12 cellular contexts compared by ENCODE assay signal in genomic region chr6:98747246-98747645, GRCh38.
DNase-seq lines count a peak whose midpoint lies in the region; ATAC-seq and TF ChIP-seq lines count a peak whose summit lies in the region.
"Had no signal": no experiment of that assay in that cellular context is flagged by ENCODE, and none has a peak within 500 bp of the region (broad histone marks: within the 10 kb centered on the region; RNA-seq: fewer than 3 reads in every experiment).

No MANE protein-coding gene starts in this region.

- no peaks in the 10 kb centered on the region for H3K9me3 Mint-ChIP-seq in stimulated activated effector memory CD8-positive, alpha-beta T cell treated with anti-CD3 and anti-CD28 coated beads, Interleukin-12 subunit alpha, Interleukin-12 subunit beta, amount 100 ng/mL, for 72 hours

- H3K27ac ChIP-seq in esophagus muscularis mucosa (replicated peaks in 1 of 4) (no peak overlapping the region), sigmoid colon (no peak overlapping the region)
- H3K27ac ChIP-seq: A549 had no signal

- no peak overlapping the region for H3K27ac Mint-ChIP-seq in stimulated activated effector memory CD8-positive, alpha-beta T cell treated with anti-CD3 and anti-CD28 coated beads, Interleukin-12 subunit alpha, Interleukin-12 subunit beta, amount 100 ng/mL, for 72 hours
- H3K27ac Mint-ChIP-seq: CD14-positive monocyte; CD8-positive, alpha-beta T cell had no signal

- TF ChIP-seq EP300 in esophagus muscularis mucosa (IDR thresholded peaks at IDR 0.05) (no peak), sigmoid colon (IDR thresholded peaks at IDR 0.05) (no peak)

- no peaks in the 10 kb centered on the region for H3K27me3 ChIP-seq in neuron (ENCODE audit: insufficient read depth, low read length)
- H3K27me3 ChIP-seq in esophagus muscularis mucosa: no peaks in the 10 kb centered on the region
- no peaks in the 10 kb centered on the region for H3K27me3 ChIP-seq in sigmoid colon

- H3K9me3 ChIP-seq in neuron (ENCODE audit: low read length) (no peaks in the 10 kb centered on the region), esophagus muscularis mucosa (no peaks in the 10 kb centered on the region), sigmoid colon (no peaks in the 10 kb centered on the region)
- H3K9me3 ChIP-seq: A549, Caco-2 had no signal

- H3K4me1 Mint-ChIP-seq in stimulated activated effector memory CD8-positive, alpha-beta T cell treated with anti-CD3 and anti-CD28 coated beads, Interleukin-12 subunit alpha, Interleukin-12 subunit beta, amount 100 ng/mL, for 72 hours: no peaks in the 10 kb centered on the region
- H3K4me1 Mint-ChIP-seq: CD14-positive monocyte had no signal

- H3K4me1 ChIP-seq in neuron (ENCODE audit: insufficient read depth, low read length) (no peaks in the 10 kb centered on the region), esophagus muscularis mucosa (no peaks in the 10 kb centered on the region), sigmoid colon (no peaks in the 10 kb centered on the region)
- H3K4me1 ChIP-seq: A549, Caco-2 had no signal

- intact Hi-C loops in esophagus muscularis mucosa (cut with DNase I) (no loop called here), sigmoid colon (cut with DNase I) (no loop called here)

- H3K4me3 Mint-ChIP-seq in stimulated activated effector memory CD8-positive, alpha-beta T cell treated with anti-CD3 and anti-CD28 coated beads, Interleukin-12 subunit alpha, Interleukin-12 subunit beta, amount 100 ng/mL, for 72 hours: no peak overlapping the region
- H3K4me3 Mint-ChIP-seq: CD14-positive monocyte; CD8-positive, alpha-beta T cell had no signal

- DNase-seq in RPMI7951 (ENCODE audit: low read depth) (peak; percentile 37), globus pallidus (ENCODE audit: low spot score) (peak; percentile 22), esophagus muscularis mucosa (ENCODE audit: extremely low spot score) (no peak), sigmoid colon (no peak)
- no peak for DNase-seq in stimulated activated effector memory CD8-positive, alpha-beta T cell treated with anti-CD3 and anti-CD28 coated beads, Interleukin-12 subunit alpha, Interleukin-12 subunit beta, amount 100 ng/mL, for 72 hours (ENCODE audit: low spot score in 2 of 2)
- DNase-seq: Caco-2; CD8-positive, alpha-beta T cell; DMS53 had no signal

- H3K36me3 Mint-ChIP-seq in stimulated activated effector memory CD8-positive, alpha-beta T cell treated with anti-CD3 and anti-CD28 coated beads, Interleukin-12 subunit alpha, Interleukin-12 subunit beta, amount 100 ng/mL, for 72 hours: no peaks in the 10 kb centered on the region
- H3K36me3 Mint-ChIP-seq: CD14-positive monocyte; CD8-positive, alpha-beta T cell had no signal

- no peak for TF ChIP-seq CTCF in esophagus muscularis mucosa (IDR thresholded peaks at IDR 0.05)
- TF ChIP-seq CTCF in sigmoid colon (IDR thresholded peaks at IDR 0.05): no peak

- ATAC-seq in stimulated activated effector memory CD8-positive, alpha-beta T cell treated with anti-CD3 and anti-CD28 coated beads, Interleukin-12 subunit alpha, Interleukin-12 subunit beta, amount 100 ng/mL, for 72 hours: no peak
- ATAC-seq in HG03280 (IDR thresholded peaks at IDR 0.05; ENCODE audit: unreplicated experiment): no peak
- ATAC-seq: A549; CD8-positive, alpha-beta T cell had no signal

- H3K4me3 ChIP-seq in neuron (ENCODE audit: low read length): no peak overlapping the region
- H3K4me3 ChIP-seq in esophagus muscularis mucosa: no peak overlapping the region
- H3K4me3 ChIP-seq in sigmoid colon: no peak overlapping the region
- H3K4me3 ChIP-seq: A549 had no signal

- no peaks in the 10 kb centered on the region for H3K36me3 ChIP-seq in neuron (ENCODE audit: insufficient read depth, low read length)
- H3K36me3 ChIP-seq in esophagus muscularis mucosa: no peaks in the 10 kb centered on the region
- H3K36me3 ChIP-seq in sigmoid colon: no peaks in the 10 kb centered on the region

- WGBS in esophagus muscularis mucosa: 63% methylated on average over 1 of the region's 1 CpG
- whole genome bisulfite sequencing in sigmoid colon, 2 donors: 55 to 70% methylated on average over 1 of the region's 1 CpG

- TF ChIP-seq POLR2A in esophagus muscularis mucosa (IDR thresholded peaks at IDR 0.05; ENCODE audit: low read depth): no peak
- TF ChIP-seq POLR2A in sigmoid colon (IDR thresholded peaks at IDR 0.05): no peak

- peak overlapping the region; percentile 27 for H2AFZ ChIP-seq in neuron (ENCODE audit: low read depth, low read length)

Comparison
In these comparisons a context has a peak if more than half of its experiments do, and no peak if none do; other contexts are left out.
1. DNase-seq: peak in RPMI7951 (single experiment) and globus pallidus (single experiment); none in esophagus muscularis mucosa (single experiment), sigmoid colon (single experiment) and stimulated activated effector memory CD8-positive, alpha-beta T cell treated with anti-CD3 and anti-CD28 coated beads, Interleukin-12 subunit alpha, Interleukin-12 subunit beta, amount 100 ng/mL, for 72 hours (0 of 2).